In genomic region chrX:117038918-117039440, GRCh38 we compare ENCODE assay signal across 21 cellular contexts.
"Had no signal": no experiment of that assay in that cellular context is flagged by ENCODE, and none has a peak within 500 bp of the region (broad histone marks: within the 10 kb centered on the region; RNA-seq: fewer than 3 reads in every experiment).

No MANE protein-coding gene starts in this region.

- H3K36me3 Mint-ChIP-seq: naive thymus-derived CD4-positive, alpha-beta T cell; stimulated activated memory B cell treated with anti-CD40 and anti-IgM and Interleukin-4, amounts not matched to agents 10 μg/mL and 1 μg/mL and 100 μg/mL, for 72 hours had no signal

- H3K27me3 ChIP-seq: heart left ventricle, spleen, testis, tibial nerve, upper lobe of right lung, vagina had no signal

- H2AFZ ChIP-seq: parathyroid adenoma had no signal

- H3K27ac ChIP-seq: heart left ventricle, parathyroid adenoma, psoas muscle, spleen, testis, tibial nerve, upper lobe of right lung, vagina had no signal

- ATAC-seq: heart left ventricle; naive thymus-derived CD4-positive, alpha-beta T cell; psoas muscle; sciatic nerve; stimulated activated memory B cell treated with anti-CD40 and anti-IgM and Interleukin-4, amounts not matched to agents 10 μg/mL and 1 μg/mL and 100 μg/mL, for 72 hours; upper lobe of right lung had no signal

- H3K4me3 Mint-ChIP-seq: naive thymus-derived CD4-positive, alpha-beta T cell; nephron progenitor cell; stimulated activated memory B cell treated with anti-CD40 and anti-IgM and Interleukin-4, amounts not matched to agents 10 μg/mL and 1 μg/mL and 100 μg/mL, for 72 hours; stimulated activated naive CD8-positive, alpha-beta T cell treated with anti-CD3 and anti-CD28 coated beads, Interleukin-15, Interleukin-2, amounts not matched to agents 100 ng/mL and 50 ng/mL, for 24 hours had no signal

- H3K4me1 ChIP-seq: heart left ventricle, parathyroid adenoma, psoas muscle, spleen, testis, tibial nerve, upper lobe of right lung, vagina had no signal

- H3K79me2 ChIP-seq: parathyroid adenoma had no signal

- H3K4me1 Mint-ChIP-seq: naive thymus-derived CD4-positive, alpha-beta T cell; nephron progenitor cell; stimulated activated memory B cell treated with anti-CD40 and anti-IgM and Interleukin-4, amounts not matched to agents 10 μg/mL and 1 μg/mL and 100 μg/mL, for 72 hours had no signal

- H3K36me3 ChIP-seq: heart left ventricle, spleen, tibial nerve, upper lobe of right lung, vagina had no signal

- H3K4me3 ChIP-seq: heart left ventricle, psoas muscle, spleen, testis, tibial nerve, upper lobe of right lung, vagina had no signal

- H3K27ac Mint-ChIP-seq: naive thymus-derived CD4-positive, alpha-beta T cell; nephron progenitor cell; stimulated activated memory B cell treated with anti-CD40 and anti-IgM and Interleukin-4, amounts not matched to agents 10 μg/mL and 1 μg/mL and 100 μg/mL, for 72 hours; stimulated activated naive CD8-positive, alpha-beta T cell treated with anti-CD3 and anti-CD28 coated beads, Interleukin-15, Interleukin-2, amounts not matched to agents 100 ng/mL and 50 ng/mL, for 24 hours had no signal

- H3K27me3 Mint-ChIP-seq: naive thymus-derived CD4-positive, alpha-beta T cell; stimulated activated memory B cell treated with anti-CD40 and anti-IgM and Interleukin-4, amounts not matched to agents 10 μg/mL and 1 μg/mL and 100 μg/mL, for 72 hours; stimulated activated naive CD8-positive, alpha-beta T cell treated with anti-CD3 and anti-CD28 coated beads, Interleukin-15, Interleukin-2, amounts not matched to agents 100 ng/mL and 50 ng/mL, for 24 hours had no signal

- DNase-seq: dermis blood vessel endothelial cell; erythroblast; foreskin melanocyte; heart left ventricle; hippocampal formation; kidney glomerular epithelial cell; naive thymus-derived CD4-positive, alpha-beta T cell; nephron progenitor cell; psoas muscle; spleen; stimulated activated CD4-positive, alpha-beta T cell treated with anti-CD3 and anti-CD28 coated beads, Interleukin-15, amount 100 ng/mL, for 24 hours; stimulated activated CD4-positive, alpha-beta T cell treated with anti-CD3 and anti-CD28 coated beads, Interleukin-1b, Interleukin-23, amount 100 ng/mL, for 48 hours; stimulated activated CD4-positive, alpha-beta T cell treated with anti-CD3 and anti-CD28 coated beads, Interleukin-4, amount 100 ng/mL, for 24 hours; testis; upper lobe of right lung had no signal

- H3K9ac ChIP-seq: parathyroid adenoma had no signal

- H3K9me3 ChIP-seq: psoas muscle, spleen, testis, tibial nerve, upper lobe of right lung, vagina had no signal
